Comparison of ENCODE assay signal across 13 cellular contexts in the genomic region with DNA sequence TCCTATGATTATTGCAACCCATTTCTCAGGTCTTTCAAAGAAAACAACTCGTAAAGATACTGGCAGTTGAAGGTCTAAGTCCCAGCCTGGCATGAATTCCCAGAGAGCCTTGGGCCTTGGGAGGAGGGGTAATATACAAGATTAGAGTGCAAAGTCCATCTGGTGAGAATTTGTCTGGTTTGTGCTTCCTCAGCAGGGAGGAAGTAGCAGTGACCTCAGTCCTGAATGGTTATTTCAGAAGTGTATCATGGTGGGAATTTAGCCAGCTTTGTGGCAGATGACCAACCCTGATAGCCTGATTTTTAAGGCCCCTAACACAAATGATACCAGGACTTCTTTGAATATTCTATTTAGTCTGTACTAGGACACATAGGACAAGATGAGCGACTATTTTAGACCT.
DNase-seq lines count a peak whose midpoint lies in the region; ATAC-seq and TF ChIP-seq lines count a peak whose summit lies in the region.
"Had no signal": no experiment of that assay in that cellular context is flagged by ENCODE, and none has a peak within 500 bp of the region (broad histone marks: within the 10 kb centered on the region; RNA-seq: fewer than 3 reads in every experiment).

No MANE protein-coding gene starts in this region.

- TF ChIP-seq CTCF in heart left ventricle (IDR thresholded peaks at IDR 0.05) (no peak), hepatocyte (IDR thresholded peaks at IDR 0.05; ENCODE audit: poor library complexity) (no peak), tibial nerve (IDR thresholded peaks at IDR 0.05) (no peak)

- no peak overlapping the region for H2AFZ ChIP-seq in hepatocyte

- ATAC-seq in heart left ventricle (peak in 2 of 4 donors; percentile 31 to 48), left ventricle myocardium superior (no peak)
- ATAC-seq: stimulated activated effector memory CD8-positive, alpha-beta T cell treated with anti-CD3 and anti-CD28 coated beads, Interleukin-12 subunit alpha, Interleukin-12 subunit beta, amount 100 ng/mL, for 72 hours; T-helper 17 cell had no signal

- H3K4me1 Mint-ChIP-seq in activated CD4-positive, alpha-beta memory T cell treated with anti-CD3 and anti-CD28 coated beads for 36 hours (ENCODE audit: low read depth): peaks cover 11% of the 10 kb centered on the region
- peaks cover 7% of the 10 kb centered on the region for H3K4me1 Mint-ChIP-seq in activated naive CD4-positive, alpha-beta T cell treated with anti-CD3 and anti-CD28 coated beads for 36 hours (ENCODE audit: low read depth)

- H3K27ac Mint-ChIP-seq in activated CD4-positive, alpha-beta memory T cell treated with anti-CD3 and anti-CD28 coated beads for 36 hours: no peak overlapping the region
- no peak overlapping the region for H3K27ac Mint-ChIP-seq in activated naive CD4-positive, alpha-beta T cell treated with anti-CD3 and anti-CD28 coated beads for 36 hours
- H3K27ac Mint-ChIP-seq: stimulated activated effector memory CD8-positive, alpha-beta T cell treated with anti-CD3 and anti-CD28 coated beads, Interleukin-12 subunit alpha, Interleukin-12 subunit beta, amount 100 ng/mL, for 72 hours; T-helper 17 cell had no signal

- no peaks in the 10 kb centered on the region for H4K20me1 ChIP-seq in hepatocyte (ENCODE audit: insufficient read depth, poor library complexity, severe bottlenecking)

- no peaks in the 10 kb centered on the region for H3K27me3 Mint-ChIP-seq in activated CD4-positive, alpha-beta memory T cell treated with anti-CD3 and anti-CD28 coated beads for 36 hours
- H3K27me3 Mint-ChIP-seq in activated naive CD4-positive, alpha-beta T cell treated with anti-CD3 and anti-CD28 coated beads for 36 hours (ENCODE audit: low read depth): no peaks in the 10 kb centered on the region
- H3K27me3 Mint-ChIP-seq: T-helper 17 cell had no signal

- no peak overlapping the region for H3K4me3 ChIP-seq in heart left ventricle
- H3K4me3 ChIP-seq in SJCRH30: no peak overlapping the region
- H3K4me3 ChIP-seq in hepatocyte: no peak overlapping the region
- no peak overlapping the region for H3K4me3 ChIP-seq in tibial nerve
- H3K4me3 ChIP-seq: adrenal gland had no signal

- H3K9me3 ChIP-seq in heart left ventricle: no peaks in the 10 kb centered on the region
- H3K9me3 ChIP-seq in SJCRH30 (replicated peaks): no peaks in the 10 kb centered on the region
- no peaks in the 10 kb centered on the region for H3K9me3 ChIP-seq in hepatocyte (ENCODE audit: low read depth)
- H3K9me3 ChIP-seq in tibial nerve: no peaks in the 10 kb centered on the region
- H3K9me3 ChIP-seq: adrenal gland had no signal

- no peaks in the 10 kb centered on the region for H3K79me2 ChIP-seq in hepatocyte

- peak in 1 of 5 donors; percentile 26 for DNase-seq in heart left ventricle
- no peak for DNase-seq in left ventricle myocardium superior
- DNase-seq in SJCRH30: peak in 1 of 2 experiments; percentile 54
- DNase-seq in hepatocyte (ENCODE audit: low spot score): peak; percentile 67
- DNase-seq in tibial nerve (ENCODE audit: low spot score in 2 of 2): no peak
- DNase-seq in activated CD4-positive, alpha-beta memory T cell treated with anti-CD3 and anti-CD28 coated beads for 36 hours: no peak
- DNase-seq in stimulated activated CD4-positive, alpha-beta T cell treated with anti-CD3 and anti-CD28 coated beads, Interleukin-15, amount 100 ng/mL, for 24 hours: no peak
- DNase-seq in activated naive CD4-positive, alpha-beta T cell treated with anti-CD3 and anti-CD28 coated beads for 36 hours: no peak
- DNase-seq: effector memory CD4-positive, alpha-beta T cell; NCI-H526 treated with DMSO at 0.1 percent for 48 hours; T-helper 17 cell had no signal

- H3K9me3 Mint-ChIP-seq in activated CD4-positive, alpha-beta memory T cell treated with anti-CD3 and anti-CD28 coated beads for 36 hours: no peaks in the 10 kb centered on the region
- no peaks in the 10 kb centered on the region for H3K9me3 Mint-ChIP-seq in activated naive CD4-positive, alpha-beta T cell treated with anti-CD3 and anti-CD28 coated beads for 36 hours
- H3K9me3 Mint-ChIP-seq: stimulated activated effector memory CD8-positive, alpha-beta T cell treated with anti-CD3 and anti-CD28 coated beads, Interleukin-12 subunit alpha, Interleukin-12 subunit beta, amount 100 ng/mL, for 72 hours had no signal

- POLR2A ChIA-PET in activated CD4-positive, alpha-beta memory T cell treated with anti-CD3 and anti-CD28 coated beads for 36 hours (lab: Charles Lee): no interaction called here

- H3K4me1 ChIP-seq in heart left ventricle (peaks cover 0 to 58% (median 31%) of the 10 kb centered on the region in 12 donors), SJCRH30 (peaks cover 55% of the 10 kb centered on the region), hepatocyte (ENCODE audit: insufficient read depth) (peaks cover 45% of the 10 kb centered on the region), tibial nerve (peaks cover 0 to 66% (median 49%) of the 10 kb centered on the region in 4 donors)

- TF ChIP-seq POLR2A in heart left ventricle (IDR thresholded peaks at IDR 0.05): no peak
- no peak for TF ChIP-seq POLR2A in tibial nerve (IDR thresholded peaks at IDR 0.05)

- 62 to 71% (median 68%) methylated on average over 2 of the region's 2 CpGs for WGBS in heart left ventricle, 4 donors
- 78% methylated on average over 2 of the region's 2 CpGs for WGBS in hepatocyte (ENCODE audit: low lambda C conversion rate, missing lambda C conversion rate)
- WGBS in tibial nerve, 2 donors: 85 to 90% methylated on average over 2 of the region's 2 CpGs

- intact Hi-C loops in heart left ventricle (cut with DNase I) (loop anchor here in 2 of 10 donors (2.0 to 5.0 kb wide), 2 partner anchors 36 to 40 kb away; no protein-coding TSS in a partner anchor), left ventricle myocardium superior (cut with micrococcal nuclease) (no loop called here)
- intact Hi-C loops in activated CD4-positive, alpha-beta memory T cell treated with anti-CD3 and anti-CD28 coated beads for 36 hours (cut with micrococcal nuclease): no loop called here
- intact Hi-C loops in activated naive CD4-positive, alpha-beta T cell treated with anti-CD3 and anti-CD28 coated beads for 36 hours (cut with micrococcal nuclease): no loop called here

- H3K27me3 ChIP-seq in heart left ventricle: no peaks in the 10 kb centered on the region
- H3K27me3 ChIP-seq in SJCRH30: no peaks in the 10 kb centered on the region
- H3K27me3 ChIP-seq in hepatocyte: no peaks in the 10 kb centered on the region
- H3K27me3 ChIP-seq in tibial nerve: no peaks in the 10 kb centered on the region
- H3K27me3 ChIP-seq: adrenal gland had no signal

- no peak overlapping the region for H3K4me3 Mint-ChIP-seq in activated CD4-positive, alpha-beta memory T cell treated with anti-CD3 and anti-CD28 coated beads for 36 hours
- no peak overlapping the region for H3K4me3 Mint-ChIP-seq in activated naive CD4-positive, alpha-beta T cell treated with anti-CD3 and anti-CD28 coated beads for 36 hours
- H3K4me3 Mint-ChIP-seq: stimulated activated effector memory CD8-positive, alpha-beta T cell treated with anti-CD3 and anti-CD28 coated beads, Interleukin-12 subunit alpha, Interleukin-12 subunit beta, amount 100 ng/mL, for 72 hours; T-helper 17 cell had no signal

- no peaks in the 10 kb centered on the region for H3K9me2 ChIP-seq in hepatocyte (replicated peaks; ENCODE audit: insufficient read depth)

- H3K4me2 ChIP-seq in hepatocyte: no peak overlapping the region

- TF ChIP-seq EP300 in tibial nerve (IDR thresholded peaks at IDR 0.05): no peak

- CTCF ChIA-PET in activated CD4-positive, alpha-beta memory T cell treated with anti-CD3 and anti-CD28 coated beads for 36 hours (lab: Charles Lee): no interaction called here
- CTCF ChIA-PET in activated naive CD4-positive, alpha-beta T cell treated with anti-CD3 and anti-CD28 coated beads for 36 hours (lab: Charles Lee): no interaction called here

- no peaks in the 10 kb centered on the region for H3K36me3 ChIP-seq in heart left ventricle
- H3K36me3 ChIP-seq in SJCRH30: no peaks in the 10 kb centered on the region
- no peaks in the 10 kb centered on the region for H3K36me3 ChIP-seq in hepatocyte (replicated peaks; ENCODE audit: insufficient read depth, low read depth)
- H3K36me3 ChIP-seq in tibial nerve: no peaks in the 10 kb centered on the region
- H3K36me3 ChIP-seq: adrenal gland had no signal

- no peaks in the 10 kb centered on the region for H3K36me3 Mint-ChIP-seq in activated CD4-positive, alpha-beta memory T cell treated with anti-CD3 and anti-CD28 coated beads for 36 hours
- H3K36me3 Mint-ChIP-seq in activated naive CD4-positive, alpha-beta T cell treated with anti-CD3 and anti-CD28 coated beads for 36 hours (ENCODE audit: low read depth): no peaks in the 10 kb centered on the region
- H3K36me3 Mint-ChIP-seq: stimulated activated effector memory CD8-positive, alpha-beta T cell treated with anti-CD3 and anti-CD28 coated beads, Interleukin-12 subunit alpha, Interleukin-12 subunit beta, amount 100 ng/mL, for 72 hours had no signal

- peak overlapping the region; percentile 22 to 81 (median 58) for H3K27ac ChIP-seq in heart left ventricle
- H3K27ac ChIP-seq in SJCRH30: peak overlapping the region; percentile 81
- H3K27ac ChIP-seq in hepatocyte: peak overlapping the region; percentile 93
- H3K27ac ChIP-seq in tibial nerve: peak overlapping the region in 3 of 4 donors; percentile 36 to 87 (median 77)
